8 cellular contexts compared by ENCODE assay signal in the genomic region with DNA sequence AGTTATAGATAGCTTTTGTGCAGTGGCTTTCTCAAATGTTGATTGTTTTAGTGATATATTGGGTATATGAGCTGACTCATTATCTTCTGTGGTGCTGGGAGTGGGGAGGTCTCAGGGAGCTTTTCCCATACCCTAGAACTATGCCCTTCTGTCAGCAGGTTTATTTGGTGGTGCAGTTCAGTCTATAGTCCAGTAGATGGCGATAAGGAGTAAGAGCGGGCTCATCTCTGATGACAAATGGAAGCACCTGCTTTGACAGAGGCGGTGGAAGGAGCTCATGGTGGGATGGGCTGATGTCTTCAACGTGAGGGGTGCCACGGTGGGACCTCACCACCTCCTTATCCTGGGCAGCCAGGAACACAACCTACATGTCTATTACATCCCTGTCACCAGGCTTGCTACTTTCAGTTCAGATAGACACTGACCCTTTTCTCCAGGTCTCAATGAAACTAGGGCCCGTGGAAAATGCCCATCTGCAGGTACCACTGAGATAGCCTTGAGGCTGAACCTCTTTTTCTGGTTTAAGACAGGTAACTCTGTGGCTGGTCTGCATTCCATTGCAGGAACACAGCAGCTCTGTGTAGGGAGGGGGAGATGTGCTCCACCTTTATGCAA. TPM values are rescaled to one million over a fixed set of nuclear protein-coding genes. Genes with fewer than 3 reads are reported as not detected.
DNase-seq lines count a peak whose midpoint lies in the region; ATAC-seq and TF ChIP-seq lines count a peak whose summit lies in the region.

No MANE protein-coding gene starts in this region.

- TF ChIP-seq EP300 in suprapubic skin (IDR thresholded peaks at IDR 0.05), result no peak

- H3K4me1 ChIP-seq in naive thymus-derived CD4-positive, alpha-beta T cell (ENCODE audit: control insufficient read depth in 2 of 2, insufficient read depth in 2 of 2, low read length in 2 of 2), result no peaks in the 10 kb centered on the region
- no peaks in the 10 kb centered on the region for H3K4me1 ChIP-seq in suprapubic skin

- no peak overlapping the region for H3K27ac ChIP-seq in naive thymus-derived CD4-positive, alpha-beta T cell (ENCODE audit: low read depth, low read length)
- H3K27ac ChIP-seq in suprapubic skin, result no peak overlapping the region

- ATAC-seq in HG02571 (IDR thresholded peaks at IDR 0.05; ENCODE audit: unreplicated experiment) (peak; percentile 77), T-helper 17 cell (peak; percentile 94)
- ATAC-seq in effector memory CD8-positive, alpha-beta T cell (replicated peaks), result peak; percentile 85
- ATAC-seq in naive thymus-derived CD4-positive, alpha-beta T cell, result peak; percentile 91

- DNase-seq in 8988T, result peak; percentile 31
- DNase-seq in GM10248 (ENCODE audit: extremely low spot score), result peak; percentile 73
- peak; percentile 54 for DNase-seq in NB4 (ENCODE audit: low read depth)
- peak in 1 of 3 donors; percentile 18 for DNase-seq in T-helper 17 cell
- peak; percentile 28 to 38 (median 28) for DNase-seq in effector memory CD8-positive, alpha-beta T cell
- DNase-seq in naive thymus-derived CD4-positive, alpha-beta T cell, result peak in 8 of 9 donors; percentile 15 to 55 (median 41)
- DNase-seq in suprapubic skin (ENCODE audit: low spot score in 2 of 2), result no peak

- TF ChIP-seq CTCF in GM10248 (IDR thresholded peaks at IDR 0.05; ENCODE audit: control extremely low read depth, extremely low read depth, low read depth, missing control alignments) (peak; percentile 84), NB4 (IDR thresholded peaks at IDR 0.05; ENCODE audit: low read depth, low read length) (peak; percentile 88), suprapubic skin (IDR thresholded peaks at IDR 0.05) (peak in 1 of 2 donors; percentile 84)

- no peaks in the 10 kb centered on the region for H3K9me3 Mint-ChIP-seq in effector memory CD8-positive, alpha-beta T cell
- peaks cover 0 to 4% (median 0%) of the 10 kb centered on the region in 11 donors for H3K9me3 Mint-ChIP-seq in naive thymus-derived CD4-positive, alpha-beta T cell

- peaks cover 0 to 3% of the 10 kb centered on the region in 2 donors for H3K27me3 ChIP-seq in naive thymus-derived CD4-positive, alpha-beta T cell (ENCODE audit: control insufficient read depth in 2 of 2, insufficient read depth in 2 of 2, low read length in 2 of 2)
- H3K27me3 ChIP-seq in suprapubic skin, result peaks cover 3% of the 10 kb centered on the region

- no peaks in the 10 kb centered on the region for H3K36me3 ChIP-seq in naive thymus-derived CD4-positive, alpha-beta T cell (ENCODE audit: control insufficient read depth in 2 of 3, insufficient read depth in 3 of 3, low read length in 3 of 3)
- H3K36me3 ChIP-seq in suprapubic skin, result no peaks in the 10 kb centered on the region

- H3K4me3 ChIP-seq in NB4 (ENCODE audit: low read depth, low read length) (no peak overlapping the region), suprapubic skin (no peak overlapping the region)
- no peak overlapping the region for H3K4me3 ChIP-seq in naive thymus-derived CD4-positive, alpha-beta T cell (ENCODE audit: low read length)

- no peak overlapping the region for H3K4me3 Mint-ChIP-seq in T-helper 17 cell
- no peak overlapping the region for H3K4me3 Mint-ChIP-seq in effector memory CD8-positive, alpha-beta T cell
- no peak overlapping the region for H3K4me3 Mint-ChIP-seq in naive thymus-derived CD4-positive, alpha-beta T cell

- WGBS in suprapubic skin, result 20% methylated on average over 5 of the region's 6 CpGs

- peaks cover 5% of the 10 kb centered on the region for H3K4me1 Mint-ChIP-seq in T-helper 17 cell
- H3K4me1 Mint-ChIP-seq in effector memory CD8-positive, alpha-beta T cell (ENCODE audit: low read depth in 2 of 2), result no peaks in the 10 kb centered on the region
- H3K4me1 Mint-ChIP-seq in naive thymus-derived CD4-positive, alpha-beta T cell, result peaks cover 0 to 2% (median 0%) of the 10 kb centered on the region in 7 donors

- TF ChIP-seq POLR2A in NB4 (IDR thresholded peaks at IDR 0.05; ENCODE audit: extremely low read depth, insufficient read length) (no peak), suprapubic skin (IDR thresholded peaks at IDR 0.05) (no peak)

- no peaks in the 10 kb centered on the region for H3K36me3 Mint-ChIP-seq in T-helper 17 cell (ENCODE audit: low read depth)
- no peaks in the 10 kb centered on the region for H3K36me3 Mint-ChIP-seq in effector memory CD8-positive, alpha-beta T cell (ENCODE audit: insufficient read depth)
- H3K36me3 Mint-ChIP-seq in naive thymus-derived CD4-positive, alpha-beta T cell, result no peaks in the 10 kb centered on the region

- no peak overlapping the region for H3K27ac Mint-ChIP-seq in T-helper 17 cell
- no peak overlapping the region for H3K27ac Mint-ChIP-seq in effector memory CD8-positive, alpha-beta T cell
- H3K27ac Mint-ChIP-seq in naive thymus-derived CD4-positive, alpha-beta T cell, result no peak overlapping the region

- intact Hi-C loops in naive thymus-derived CD4-positive, alpha-beta T cell (cut with micrococcal nuclease), result loop anchor here (1.0 to 10.0 kb wide), 3 partner anchors 630 to 882 kb away; no protein-coding TSS in a partner anchor

- POLR2A ChIA-PET in GM10248 (lab: Yijun Ruan, JAX), result no interaction called here
- POLR2A ChIA-PET in naive thymus-derived CD4-positive, alpha-beta T cell (lab: Charles Lee), result interaction anchor here (1.1 kb wide), 1 partner anchor 12 kb away, joined by 3 read pairs; no protein-coding TSS in a partner anchor

- CTCF ChIA-PET in GM10248 (lab: Yijun Ruan, JAX), result interaction anchor here (0.6 to 4.2 kb wide), 67 partner anchors 9 to 884 kb away, joined by 3 to 59 read pairs (median 4); partner anchors contain the start of genes NLRP14, OR10A2, OR10A5 and OR2AG1
- CTCF ChIA-PET in naive thymus-derived CD4-positive, alpha-beta T cell (lab: Charles Lee), result interaction anchor here (0.6 to 1.6 kb wide), 10 partner anchors 9 to 1287 kb away, joined by 3 to 7 read pairs (median 4); no protein-coding TSS in a partner anchor

- H3K9me3 ChIP-seq in T-helper 17 cell (ENCODE audit: control insufficient read depth, low read length, poor library complexity, severe bottlenecking) (no peaks in the 10 kb centered on the region), suprapubic skin (no peaks in the 10 kb centered on the region)
- H3K9me3 ChIP-seq in naive thymus-derived CD4-positive, alpha-beta T cell (ENCODE audit: control insufficient read depth in 2 of 3, low read length in 3 of 3), result no peaks in the 10 kb centered on the region

- peaks cover 62% of the 10 kb centered on the region for H3K27me3 Mint-ChIP-seq in T-helper 17 cell
- H3K27me3 Mint-ChIP-seq in effector memory CD8-positive, alpha-beta T cell, result peaks cover 59 to 66% of the 10 kb centered on the region in 2 donors
- H3K27me3 Mint-ChIP-seq in naive thymus-derived CD4-positive, alpha-beta T cell, result peaks cover 25 to 61% (median 51%) of the 10 kb centered on the region in 5 donors

RNA-seq across cellular contexts. Expression of gene OR6A2, which starts 13.0 kb away (rescaled TPM):
- total RNA-seq in T-helper 17 cell, result not detected
- total RNA-seq in naive thymus-derived CD4-positive, alpha-beta T cell, result under 1 TPM in 1 of 5 experiments, not detected in 4; 0.34 TPM
- polyA plus RNA-seq in naive thymus-derived CD4-positive, alpha-beta T cell, result not detected
- under 1 TPM in 1 of 4 donors, not detected in 3; 0.72 TPM for total RNA-seq in suprapubic skin

RNA-seq across cellular contexts. Expression of gene OR2AG1, which starts 29.7 kb away (rescaled TPM):
- not detected for total RNA-seq in T-helper 17 cell
- not detected for total RNA-seq in naive thymus-derived CD4-positive, alpha-beta T cell
- polyA plus RNA-seq in naive thymus-derived CD4-positive, alpha-beta T cell, result not detected
- total RNA-seq in suprapubic skin, result not detected

RNA-seq across cellular contexts. Expression of gene OR10A5, which starts 33.0 kb away (rescaled TPM):
- not detected for total RNA-seq in T-helper 17 cell
- not detected for total RNA-seq in naive thymus-derived CD4-positive, alpha-beta T cell
- polyA plus RNA-seq in naive thymus-derived CD4-positive, alpha-beta T cell, result not detected
- not detected for total RNA-seq in suprapubic skin

RNA-seq across cellular contexts. Expression of gene OR2AG2, which starts 40.7 kb away (rescaled TPM):
- total RNA-seq in T-helper 17 cell (not detected), suprapubic skin (under 1 TPM in 1 of 4 donors, not detected in 3; 0.24 TPM)
- total RNA-seq in naive thymus-derived CD4-positive, alpha-beta T cell, result under 1 TPM in 1 of 5 experiments, not detected in 4; 0.15 TPM
- not detected for polyA plus RNA-seq in naive thymus-derived CD4-positive, alpha-beta T cell

RNA-seq across cellular contexts. Expression of gene OR10A2, which starts 50.4 kb away (rescaled TPM):
- total RNA-seq in T-helper 17 cell, result not detected
- total RNA-seq in naive thymus-derived CD4-positive, alpha-beta T cell, result under 1 TPM in 1 of 5 experiments, not detected in 4; 0.05 TPM
- not detected for polyA plus RNA-seq in naive thymus-derived CD4-positive, alpha-beta T cell
- total RNA-seq in suprapubic skin, result not detected

Comparison
In these comparisons a context has a peak if more than half of its experiments do, and no peak if none do; other contexts are left out.
1. DNase-seq: peak in 8988T (single experiment), GM10248 (single experiment), NB4 (single experiment), effector memory CD8-positive, alpha-beta T cell (3 of 3) and naive thymus-derived CD4-positive, alpha-beta T cell (8 of 9); none in suprapubic skin (0 of 2).
2. Peak in every context shown above with its lines, with median percentiles within 50 percentile points of each other: ATAC-seq.